14 cellular contexts compared by ENCODE assay signal in the genomic region with DNA sequence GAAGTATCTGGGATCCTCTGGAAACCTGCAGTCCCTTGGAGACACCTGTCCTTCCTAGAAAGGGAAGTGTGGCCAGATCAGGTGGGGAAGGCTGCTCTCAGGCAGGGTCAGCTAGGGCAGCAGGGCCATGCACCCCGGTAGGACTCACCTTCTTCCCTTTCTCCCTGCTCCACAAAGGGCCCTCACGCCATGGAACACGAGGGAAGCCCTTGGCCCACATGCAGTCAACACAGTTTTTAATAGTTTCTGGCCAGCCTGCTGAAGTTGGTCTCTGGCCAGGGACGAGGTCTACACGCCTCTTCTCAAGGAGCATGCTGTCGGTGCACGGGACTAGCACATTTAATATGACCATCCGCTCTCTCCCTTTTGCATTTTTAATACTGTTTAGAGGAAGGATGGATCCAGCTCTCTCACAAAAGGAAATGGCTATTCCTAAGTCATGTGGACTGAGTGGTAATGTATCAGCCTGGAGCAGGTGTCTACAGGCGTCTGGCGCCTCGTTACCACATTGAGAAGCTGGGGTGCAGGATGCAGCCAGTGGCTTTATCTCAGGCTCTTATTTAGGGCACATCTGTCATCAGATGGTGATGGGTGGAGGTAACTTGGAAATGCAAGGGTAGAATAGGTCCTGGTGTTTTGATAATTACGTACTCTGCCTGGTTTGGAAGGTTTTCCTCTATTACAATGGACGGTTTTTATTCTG.
DNase-seq lines count a peak whose midpoint lies in the region; ATAC-seq lines count a peak whose summit lies in the region.
"Had no signal": no experiment of that assay in that cellular context is flagged by ENCODE, and none has a peak within 500 bp of the region (broad histone marks: within the 10 kb centered on the region; RNA-seq: fewer than 3 reads in every experiment).

No MANE protein-coding gene starts in this region.

- peaks cover 6% of the 10 kb centered on the region for H3K36me3 Mint-ChIP-seq in CD4-positive, CD25-positive, alpha-beta regulatory T cell
- peaks cover 49% of the 10 kb centered on the region for H3K36me3 Mint-ChIP-seq in activated T-helper 1 cell treated with anti-CD3 and anti-CD28 coated beads, Interleukin-12 subunit alpha, Interleukin-12 subunit beta, Interleukin-2, Interleukin-4 antibody, amounts not matched to agents 30 ng/mL and 10 ng/mL and 1 ng/mL, durations not matched to agents 14 hours and 24 hours and 36 hours (ENCODE audit: low read depth)
- peaks cover 0 to 53% (median 6%) of the 10 kb centered on the region in 5 donors for H3K36me3 Mint-ChIP-seq in naive thymus-derived CD4-positive, alpha-beta T cell

- peaks cover 9% of the 10 kb centered on the region for H3K4me1 ChIP-seq in CD4-positive, CD25-positive, alpha-beta regulatory T cell (ENCODE audit: control insufficient read depth, insufficient read depth, low read length, poor library complexity, severe bottlenecking)
- peaks cover 19 to 30% of the 10 kb centered on the region in 2 donors for H3K4me1 ChIP-seq in naive thymus-derived CD4-positive, alpha-beta T cell (ENCODE audit: control insufficient read depth in 2 of 2, insufficient read depth in 2 of 2, low read length in 2 of 2)
- H3K4me1 ChIP-seq: colonic mucosa had no signal

- no peak for DNase-seq in CD4-positive, CD25-positive, alpha-beta regulatory T cell
- DNase-seq in DMS 273 (lab: John Stamatoyannopoulos, UW; ENCODE audit: unreplicated experiment) = peak; percentile 75
- no peak for DNase-seq in activated T-helper 1 cell treated with anti-CD3 and anti-CD28 coated beads, Interleukin-12 subunit alpha, Interleukin-12 subunit beta, Interleukin-2, Interleukin-4 antibody, amounts not matched to agents 30 ng/mL and 10 ng/mL and 1 ng/mL, durations not matched to agents 14 hours and 24 hours and 36 hours (ENCODE audit: low spot score)
- DNase-seq in naive thymus-derived CD4-positive, alpha-beta T cell = peak in 1 of 9 donors; percentile 12
- DNase-seq in NCI-H187 treated with DMSO at 0.1 percent for 48 hours (lab: John Stamatoyannopoulos, UW) = no peak
- DNase-seq: colonic mucosa, foreskin fibroblast, MV-4-11, NCI-H82, SK-N-SH had no signal

- no peaks in the 10 kb centered on the region for H3K9me3 ChIP-seq in CD4-positive, CD25-positive, alpha-beta regulatory T cell (ENCODE audit: control insufficient read depth in 2 of 2, low read length in 2 of 2)
- H3K9me3 ChIP-seq in naive thymus-derived CD4-positive, alpha-beta T cell (ENCODE audit: control insufficient read depth in 2 of 3, low read length in 3 of 3) = no peaks in the 10 kb centered on the region
- H3K9me3 ChIP-seq: colonic mucosa, SK-N-SH had no signal

- CTCF ChIA-PET in naive thymus-derived CD4-positive, alpha-beta T cell (lab: Charles Lee) = interaction anchor here (0.7 to 3.1 kb wide), 4 partner anchors 8 to 46 kb away, joined by 3 to 22 read pairs (median 7); no protein-coding TSS in a partner anchor

- no peak for ATAC-seq in CD4-positive, CD25-positive, alpha-beta regulatory T cell (ENCODE audit: low read depth in 2 of 2)
- ATAC-seq in naive thymus-derived CD4-positive, alpha-beta T cell = no peak
- ATAC-seq in HG03457 (IDR thresholded peaks at IDR 0.05; ENCODE audit: unreplicated experiment) = no peak
- no peak for ATAC-seq in GM19023 (IDR thresholded peaks at IDR 0.05; ENCODE audit: unreplicated experiment)
- ATAC-seq: GM12878, left colon had no signal

- intact Hi-C loops in activated T-helper 1 cell treated with anti-CD3 and anti-CD28 coated beads, Interleukin-12 subunit alpha, Interleukin-12 subunit beta, Interleukin-2, Interleukin-4 antibody, amounts not matched to agents 30 ng/mL and 10 ng/mL and 1 ng/mL, durations not matched to agents 14 hours and 24 hours and 36 hours (cut with micrococcal nuclease) = no loop called here
- intact Hi-C loops in naive thymus-derived CD4-positive, alpha-beta T cell (cut with micrococcal nuclease) = loop anchor here in 1 of 2 donors (5.0 kb wide), 1 partner anchor 93 kb away; no protein-coding TSS in a partner anchor

- peak overlapping the region in 2 of 3 donors; percentile 26 to 46 for H3K27ac Mint-ChIP-seq in CD4-positive, CD25-positive, alpha-beta regulatory T cell
- no peak overlapping the region for H3K27ac Mint-ChIP-seq in activated T-helper 1 cell treated with anti-CD3 and anti-CD28 coated beads, Interleukin-12 subunit alpha, Interleukin-12 subunit beta, Interleukin-2, Interleukin-4 antibody, amounts not matched to agents 30 ng/mL and 10 ng/mL and 1 ng/mL, durations not matched to agents 14 hours and 24 hours and 36 hours
- peak overlapping the region in 7 of 9 donors; percentile 20 to 83 (median 54) for H3K27ac Mint-ChIP-seq in naive thymus-derived CD4-positive, alpha-beta T cell

- peak overlapping the region in 1 of 4 donors; percentile 26 for H3K4me3 Mint-ChIP-seq in CD4-positive, CD25-positive, alpha-beta regulatory T cell
- H3K4me3 Mint-ChIP-seq in activated T-helper 1 cell treated with anti-CD3 and anti-CD28 coated beads, Interleukin-12 subunit alpha, Interleukin-12 subunit beta, Interleukin-2, Interleukin-4 antibody, amounts not matched to agents 30 ng/mL and 10 ng/mL and 1 ng/mL, durations not matched to agents 14 hours and 24 hours and 36 hours = peak overlapping the region; percentile 41
- H3K4me3 Mint-ChIP-seq in naive thymus-derived CD4-positive, alpha-beta T cell = peak overlapping the region in 4 of 10 donors; percentile 14 to 61 (median 43)

- peaks cover 0 to 34% (median 8%) of the 10 kb centered on the region in 4 donors for H3K4me1 Mint-ChIP-seq in CD4-positive, CD25-positive, alpha-beta regulatory T cell
- peaks cover 51% of the 10 kb centered on the region for H3K4me1 Mint-ChIP-seq in activated T-helper 1 cell treated with anti-CD3 and anti-CD28 coated beads, Interleukin-12 subunit alpha, Interleukin-12 subunit beta, Interleukin-2, Interleukin-4 antibody, amounts not matched to agents 30 ng/mL and 10 ng/mL and 1 ng/mL, durations not matched to agents 14 hours and 24 hours and 36 hours (ENCODE audit: low read depth)
- H3K4me1 Mint-ChIP-seq in naive thymus-derived CD4-positive, alpha-beta T cell = peaks cover 15 to 61% (median 52%) of the 10 kb centered on the region in 7 donors

- no peak overlapping the region for H3K27ac ChIP-seq in CD4-positive, CD25-positive, alpha-beta regulatory T cell (ENCODE audit: insufficient read depth, low read length, poor library complexity, severe bottlenecking)
- H3K27ac ChIP-seq in naive thymus-derived CD4-positive, alpha-beta T cell (ENCODE audit: low read depth, low read length) = no peak overlapping the region
- H3K27ac ChIP-seq: colonic mucosa had no signal

- POLR2A ChIA-PET in naive thymus-derived CD4-positive, alpha-beta T cell (lab: Charles Lee) = interaction anchor here (0.8 to 4.9 kb wide), 8 partner anchors 14 to 155 kb away, joined by 3 to 54 read pairs (median 3); partner anchors contain the start of gene KLF13

- peaks cover 8% of the 10 kb centered on the region for H3K27me3 ChIP-seq in CD4-positive, CD25-positive, alpha-beta regulatory T cell (ENCODE audit: control insufficient read depth, insufficient read depth, low read length)
- no peaks in the 10 kb centered on the region for H3K27me3 ChIP-seq in naive thymus-derived CD4-positive, alpha-beta T cell (ENCODE audit: control insufficient read depth in 2 of 2, insufficient read depth in 2 of 2, low read length in 2 of 2)
- H3K27me3 ChIP-seq: colonic mucosa had no signal

- no peak overlapping the region for H3K4me3 ChIP-seq in CD4-positive, CD25-positive, alpha-beta regulatory T cell (ENCODE audit: low read depth, low read length)
- no peak overlapping the region for H3K4me3 ChIP-seq in naive thymus-derived CD4-positive, alpha-beta T cell (ENCODE audit: low read length)
- H3K4me3 ChIP-seq: colonic mucosa, GM12878 had no signal

- H3K27me3 Mint-ChIP-seq in CD4-positive, CD25-positive, alpha-beta regulatory T cell = peaks cover 55% of the 10 kb centered on the region
- peaks cover 2% of the 10 kb centered on the region for H3K27me3 Mint-ChIP-seq in activated T-helper 1 cell treated with anti-CD3 and anti-CD28 coated beads, Interleukin-12 subunit alpha, Interleukin-12 subunit beta, Interleukin-2, Interleukin-4 antibody, amounts not matched to agents 30 ng/mL and 10 ng/mL and 1 ng/mL, durations not matched to agents 14 hours and 24 hours and 36 hours (ENCODE audit: insufficient read depth)
- H3K27me3 Mint-ChIP-seq in naive thymus-derived CD4-positive, alpha-beta T cell = no peaks in the 10 kb centered on the region

- peaks cover 0 to 1% (median 0%) of the 10 kb centered on the region in 7 donors for H3K9me3 Mint-ChIP-seq in CD4-positive, CD25-positive, alpha-beta regulatory T cell
- H3K9me3 Mint-ChIP-seq in activated T-helper 1 cell treated with anti-CD3 and anti-CD28 coated beads, Interleukin-12 subunit alpha, Interleukin-12 subunit beta, Interleukin-2, Interleukin-4 antibody, amounts not matched to agents 30 ng/mL and 10 ng/mL and 1 ng/mL, durations not matched to agents 14 hours and 24 hours and 36 hours = peaks cover 6% of the 10 kb centered on the region
- H3K9me3 Mint-ChIP-seq in naive thymus-derived CD4-positive, alpha-beta T cell = peaks cover 0 to 5% (median 0%) of the 10 kb centered on the region in 11 donors

- H3K36me3 ChIP-seq in CD4-positive, CD25-positive, alpha-beta regulatory T cell (ENCODE audit: control insufficient read depth, insufficient read depth, low read length) = no peaks in the 10 kb centered on the region
- H3K36me3 ChIP-seq in naive thymus-derived CD4-positive, alpha-beta T cell (ENCODE audit: control insufficient read depth in 2 of 3, insufficient read depth in 3 of 3, low read length in 3 of 3) = no peaks in the 10 kb centered on the region
- H3K36me3 ChIP-seq: colonic mucosa had no signal
